Comparison of ENCODE assay signal across 9 cellular contexts in the genomic region with DNA sequence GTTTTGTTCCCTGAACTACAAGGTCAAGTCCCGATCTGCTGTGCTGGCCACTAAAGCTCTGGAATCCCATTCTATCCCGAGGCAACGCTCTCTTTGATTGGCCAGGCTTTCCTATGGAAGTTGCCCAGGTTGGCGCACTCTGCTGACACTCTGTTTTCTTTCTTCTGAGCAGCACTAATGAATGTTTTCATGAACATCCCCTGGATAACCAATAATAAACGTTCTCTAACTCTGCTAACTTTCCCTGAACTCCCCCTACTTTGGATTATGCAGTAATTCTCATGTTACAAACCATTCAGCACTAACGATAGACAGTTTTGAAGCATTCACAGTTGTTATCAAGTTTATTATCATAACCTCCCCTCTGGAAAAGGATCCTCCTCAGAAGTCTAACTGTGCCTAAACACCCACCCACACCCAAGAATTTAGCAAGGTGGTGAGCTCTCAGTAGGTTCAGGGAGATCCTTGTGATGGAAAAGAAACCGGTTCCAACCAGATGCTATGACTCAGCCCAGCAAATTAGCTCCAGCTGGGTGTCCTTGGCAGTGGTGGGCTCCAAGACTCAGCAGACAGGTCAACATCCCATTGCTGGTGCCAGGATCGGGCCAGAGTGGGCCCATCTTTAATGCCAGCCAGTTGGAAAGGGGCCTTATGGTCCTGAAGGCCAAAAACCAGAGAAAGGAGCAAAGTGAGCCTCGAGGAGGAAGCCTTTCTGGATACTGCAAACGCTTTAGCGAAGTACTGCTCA.
A peak's percentile ranks its signal among the peaks of the same experiment; 100 is the strongest.
DNase-seq lines count a peak whose midpoint lies in the region; ATAC-seq and TF ChIP-seq lines count a peak whose summit lies in the region.
"Had no signal": no experiment of that assay in that cellular context is flagged by ENCODE, and none has a peak within 500 bp of the region (broad histone marks: within the 10 kb centered on the region; RNA-seq: fewer than 3 reads in every experiment).

No MANE protein-coding gene starts in this region.

- peaks cover 47 to 53% (median 52%) of the 10 kb centered on the region in 3 donors for H3K4me1 Mint-ChIP-seq in T-cell

- no peaks in the 10 kb centered on the region for H4K20me1 ChIP-seq in fibroblast of lung (ENCODE audit: control insufficient read depth, extremely low read depth, insufficient read depth, low read length)

- peak overlapping the region; percentile 28 for H3K4me2 ChIP-seq in fibroblast of lung (ENCODE audit: extremely low read depth, insufficient read depth, low read length)
- peak overlapping the region; percentile 34 for H3K4me2 ChIP-seq in parathyroid adenoma (ENCODE audit: low read length)

- no peaks in the 10 kb centered on the region for H3K9me3 Mint-ChIP-seq in T-cell
- H3K9me3 Mint-ChIP-seq: stimulated activated naive CD8-positive, alpha-beta T cell treated with anti-CD3 and anti-CD28 coated beads, Interleukin-15, Interleukin-2, amounts not matched to agents 100 ng/mL and 50 ng/mL, for 24 hours had no signal

- CTCF ChIA-PET in T-cell (lab: Charles Lee) = interaction anchor here (0.6 to 1.9 kb wide), 3 partner anchors 12 to 69 kb away, joined by 6 to 9 read pairs (median 9); a partner anchor contains a TSS

- H3K36me3 ChIP-seq in fibroblast of lung (ENCODE audit: control insufficient read depth, insufficient read depth, low read length) = no peaks in the 10 kb centered on the region
- no peaks in the 10 kb centered on the region for H3K36me3 ChIP-seq in parathyroid adenoma (ENCODE audit: control insufficient read depth, insufficient read depth, low read length)

- H3K27me3 ChIP-seq in fibroblast of lung (ENCODE audit: control insufficient read depth, insufficient read depth, low read length) = no peaks in the 10 kb centered on the region
- no peaks in the 10 kb centered on the region for H3K27me3 ChIP-seq in parathyroid adenoma (ENCODE audit: control insufficient read depth, insufficient read depth, low read length)

- peak overlapping the region; percentile 51 to 99 for H3K27ac Mint-ChIP-seq in T-cell

- peaks cover 27% of the 10 kb centered on the region for H3K36me3 Mint-ChIP-seq in T-cell

- TF ChIP-seq CTCF in fibroblast of lung (conservative IDR thresholded peaks at IDR 0.05 in 1 of 2, IDR thresholded peaks at IDR 0.05 in 1 of 2; ENCODE audit: low read depth in 1 of 2, low read length in 2 of 2) (no peak), parathyroid adenoma (IDR thresholded peaks at IDR 0.05) (no peak)

- no peak for ATAC-seq in T-cell (replicated peaks in 1 of 4)

- no peaks in the 10 kb centered on the region for H3K27me3 Mint-ChIP-seq in T-cell
- H3K27me3 Mint-ChIP-seq: stimulated activated naive CD8-positive, alpha-beta T cell treated with anti-CD3 and anti-CD28 coated beads, Interleukin-15, Interleukin-2, amounts not matched to agents 100 ng/mL and 50 ng/mL, for 24 hours had no signal

- DNase-seq in DMS 273 (lab: John Stamatoyannopoulos, UW; ENCODE audit: unreplicated experiment) (peak; percentile 74), T-cell (no peak), fibroblast of lung (ENCODE audit: low read depth in 2 of 2) (peak; percentile 73 to 84), NK-92 (lab: John Stamatoyannopoulos, UW; ENCODE audit: unreplicated experiment) (no peak), NCI-H345 treated with DMSO at 0.1 percent for 48 hours (lab: John Stamatoyannopoulos, UW; ENCODE audit: unreplicated experiment) (no peak), SKM-1 (lab: John Stamatoyannopoulos, UW; ENCODE audit: unreplicated experiment) (no peak)
- DNase-seq in stimulated activated CD4-positive, alpha-beta T cell treated with anti-CD3 and anti-CD28 coated beads, Interleukin-4, amount 100 ng/mL, for 24 hours = no peak

- H3K79me2 ChIP-seq in fibroblast of lung (ENCODE audit: control insufficient read depth, insufficient read depth, low read length) (peaks cover 68% of the 10 kb centered on the region), parathyroid adenoma (peaks cover 44% of the 10 kb centered on the region)

- no peak overlapping the region for H3K4me3 Mint-ChIP-seq in T-cell
- H3K4me3 Mint-ChIP-seq: stimulated activated naive CD8-positive, alpha-beta T cell treated with anti-CD3 and anti-CD28 coated beads, Interleukin-15, Interleukin-2, amounts not matched to agents 100 ng/mL and 50 ng/mL, for 24 hours had no signal

- no peak overlapping the region for H3K4me3 ChIP-seq in fibroblast of lung (replicated peaks in 1 of 4; ENCODE audit: control extremely low read depth in 1 of 4, insufficient read depth in 1 of 4, low read depth in 3 of 4, low read length in 4 of 4)
- H3K4me3 ChIP-seq in parathyroid adenoma (ENCODE audit: low read depth, low read length) = no peak overlapping the region

- H3K9me3 ChIP-seq in fibroblast of lung (ENCODE audit: control insufficient read depth, insufficient read depth, low read depth, low read length) (no peaks in the 10 kb centered on the region), parathyroid adenoma (ENCODE audit: control insufficient read depth, low read length) (no peaks in the 10 kb centered on the region)

- H3K4me1 ChIP-seq in fibroblast of lung (ENCODE audit: control insufficient read depth, extremely low read depth, insufficient read depth, low read length) = peaks cover 50% of the 10 kb centered on the region
- H3K4me1 ChIP-seq in parathyroid adenoma = peaks cover 31% of the 10 kb centered on the region

- H3K27ac ChIP-seq in fibroblast of lung (ENCODE audit: insufficient read depth, low read length) (peak overlapping the region; percentile 79), parathyroid adenoma (peak overlapping the region; percentile 58)

- no peak overlapping the region for H3K9ac ChIP-seq in fibroblast of lung (ENCODE audit: insufficient read depth, low read length)
- H3K9ac ChIP-seq in parathyroid adenoma = no peak overlapping the region

- POLR2A ChIA-PET in T-cell (lab: Charles Lee) = interaction anchor here in 1 of 2 donors (0.8 kb wide), 1 partner anchor 10 kb away, joined by 3 read pairs; no protein-coding TSS in a partner anchor

- H2AFZ ChIP-seq in fibroblast of lung (ENCODE audit: low read length) (no peak overlapping the region), parathyroid adenoma (no peak overlapping the region)

Comparison
In these comparisons a context has a peak if more than half of its experiments do, and no peak if none do; other contexts are left out.
1. DNase-seq: peak in DMS 273 (single experiment) and fibroblast of lung (2 of 2); none in T-cell (0 of 34), stimulated activated CD4-positive, alpha-beta T cell treated with anti-CD3 and anti-CD28 coated beads, Interleukin-4, amount 100 ng/mL, for 24 hours (single experiment), NK-92 (single experiment), NCI-H345 treated with DMSO at 0.1 percent for 48 hours (single experiment) and SKM-1 (single experiment).